ENCODE assay signal across 33 cellular contexts in the genomic region with DNA sequence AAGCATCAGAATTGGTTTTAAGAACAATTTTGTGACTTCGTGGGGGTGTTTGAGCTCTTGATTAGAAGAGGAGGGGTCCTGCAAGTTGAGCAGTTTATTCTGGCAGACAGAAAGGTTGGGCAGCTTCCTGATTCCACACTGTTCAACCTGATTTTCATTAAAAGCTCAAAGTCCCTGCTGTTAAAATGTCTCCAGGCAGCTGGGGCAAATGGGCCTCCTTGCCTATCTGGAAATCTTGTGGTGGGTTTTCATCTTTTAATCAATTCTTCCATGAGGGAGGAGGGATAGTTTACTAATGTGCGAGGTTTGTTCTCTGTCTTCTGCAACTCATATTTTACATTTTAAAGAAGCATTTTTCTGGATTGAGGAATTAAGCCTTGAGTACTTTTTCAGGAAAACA.
"Had no signal": no experiment of that assay in that cellular context is flagged by ENCODE, and none has a peak within 500 bp of the region (broad histone marks: within the 10 kb centered on the region; RNA-seq: fewer than 3 reads in every experiment).

No MANE protein-coding gene starts in this region.

- H3K27ac ChIP-seq: body of pancreas, brain microvascular endothelial cell, breast epithelium, VCaP had no signal

- H3K27me3 Mint-ChIP-seq: activated B cell treated with CpG ODN at 0.5 μM for 24 hours; activated CD4-positive, alpha-beta memory T cell treated with anti-CD3 and anti-CD28 coated beads for 36 hours; activated CD4-positive, alpha-beta T cell treated with anti-CD3 and anti-CD28 coated beads, Interleukin-2, amount 10 ng/mL, durations not matched to agents 24 days and 14 days; activated CD8-positive, alpha-beta T cell treated with anti-CD3 and anti-CD28 coated beads for 36 hours; activated naive CD8-positive, alpha-beta T cell treated with anti-CD3 and anti-CD28 coated beads for 36 hours; activated T-helper 17 cell treated with anti-CD3 and anti-CD28 coated beads, Interleukin-2, amount 50 U/mL, for 72 hours had no signal

- H3K4me1 Mint-ChIP-seq: activated B cell treated with CpG ODN at 0.5 μM for 24 hours; activated CD4-positive, alpha-beta T cell treated with anti-CD3 and anti-CD28 coated beads, Interleukin-2, amount 10 ng/mL, durations not matched to agents 24 days and 14 days; activated naive CD8-positive, alpha-beta T cell treated with anti-CD3 and anti-CD28 coated beads for 36 hours; activated T-helper 17 cell treated with anti-CD3 and anti-CD28 coated beads, Interleukin-2, amount 50 U/mL, for 72 hours had no signal

- H3K9me3 Mint-ChIP-seq: activated CD4-positive, alpha-beta memory T cell treated with anti-CD3 and anti-CD28 coated beads for 36 hours; activated CD4-positive, alpha-beta T cell treated with anti-CD3 and anti-CD28 coated beads, Interleukin-2, amount 10 ng/mL, durations not matched to agents 24 days and 14 days; activated CD8-positive, alpha-beta T cell treated with anti-CD3 and anti-CD28 coated beads for 36 hours; activated naive CD8-positive, alpha-beta T cell treated with anti-CD3 and anti-CD28 coated beads for 36 hours; activated T-cell treated with anti-CD3 and anti-CD28 coated beads, Interleukin-2, amount 50 U/mL, for 72 hours; activated T-helper 17 cell treated with anti-CD3 and anti-CD28 coated beads, Interleukin-2, amount 50 U/mL, for 72 hours; T-helper 2 cell treated with Interferon-gamma antibody and Interleukin-4, amounts not matched to agents 5 μg/mL and 100 μg/mL, for 36 hours had no signal

- DNase-seq: activated B cell treated with CpG ODN at 0.5 μM for 24 hours; activated CD4-positive, alpha-beta memory T cell treated with anti-CD3 and anti-CD28 coated beads for 36 hours; activated CD4-positive, alpha-beta T cell treated with anti-CD3 and anti-CD28 coated beads for 4 hours; activated CD4-positive, alpha-beta T cell treated with anti-CD3 and anti-CD28 coated beads, Interleukin-2, amount 10 ng/mL, durations not matched to agents 24 days and 14 days; activated CD4-positive, alpha-beta T cell treated with anti-CD3 and anti-CD28 coated beads, Interleukin-2, amount 50 U/mL, for 1 hour; activated CD4-positive, alpha-beta T cell treated with anti-CD3 and anti-CD28 coated beads, Interleukin-2, amount 50 U/mL, for 4 hours; activated CD4-positive, CD25-positive, alpha-beta regulatory T cell treated with anti-CD3 and anti-CD28 coated beads, Interleukin-2, amount 50 U/mL, for 72 hours; activated CD8-positive, alpha-beta memory T cell treated with anti-CD3 and anti-CD28 coated beads, Interleukin-2, amount 50 U/mL, for 4 hours; activated CD8-positive, alpha-beta T cell treated with anti-CD3 and anti-CD28 coated beads for 36 hours; activated effector memory CD4-positive, alpha-beta T cell treated with anti-CD3 and anti-CD28 coated beads, Interleukin-2, amount 50 U/mL, for 16 hours; activated gamma-delta T cell treated with Interleukin-2 at 50 U/mL for 16 hours; activated naive CD4-positive, alpha-beta T cell; activated naive CD4-positive, alpha-beta T cell treated with anti-CD3 and anti-CD28 coated beads for 36 hours; activated naive CD4-positive, alpha-beta T cell treated with anti-CD3 and anti-CD28 coated beads, Interleukin-2, amount 50 U/mL, for 16 hours; activated naive CD8-positive, alpha-beta T cell treated with anti-CD3 and anti-CD28 coated beads for 36 hours; activated T-cell treated with anti-CD3 and anti-CD28 coated beads for 4 hours; activated T-cell treated with anti-CD3 and anti-CD28 coated beads, Interleukin-2, amount 50 U/mL, for 1 hour; activated T-cell treated with anti-CD3 and anti-CD28 coated beads, Interleukin-2, amount 50 U/mL, for 4 hours; activated T-cell treated with anti-CD3 and anti-CD28 coated beads, Interleukin-2, amount 50 U/mL, for 72 hours; adrenal gland; amniotic stem cell; aorta; body of pancreas; brain microvascular endothelial cell; central memory CD4-positive, alpha-beta T cell; T-helper 2 cell; T-helper 9 cell had no signal

- H3K4me1 ChIP-seq: body of pancreas, breast epithelium had no signal

- H3K36me3 ChIP-seq: adrenal gland, brain microvascular endothelial cell, breast epithelium had no signal

- H3K4me3 Mint-ChIP-seq: activated B cell treated with CpG ODN at 0.5 μM for 24 hours; activated CD4-positive, alpha-beta memory T cell treated with anti-CD3 and anti-CD28 coated beads for 36 hours; activated CD4-positive, alpha-beta T cell treated with anti-CD3 and anti-CD28 coated beads, Interleukin-2, amount 10 ng/mL, durations not matched to agents 24 days and 14 days; activated CD8-positive, alpha-beta T cell treated with anti-CD3 and anti-CD28 coated beads for 36 hours; activated naive CD4-positive, alpha-beta T cell treated with anti-CD3 and anti-CD28 coated beads for 36 hours; activated naive CD8-positive, alpha-beta T cell treated with anti-CD3 and anti-CD28 coated beads for 36 hours; activated T-cell treated with anti-CD3 and anti-CD28 coated beads, Interleukin-2, amount 50 U/mL, for 4 hours; activated T-cell treated with anti-CD3 and anti-CD28 coated beads, Interleukin-2, amount 50 U/mL, for 72 hours; activated T-helper 1 cell treated with anti-CD3 and anti-CD28 coated beads, Interleukin-12 subunit alpha, Interleukin-12 subunit beta, Interleukin-2, Interleukin-4 antibody, amounts not matched to agents 30 ng/mL and 10 ng/mL and 1 ng/mL, durations not matched to agents 14 hours and 24 hours and 36 hours; activated T-helper 17 cell treated with anti-CD3 and anti-CD28 coated beads, Interleukin-2, amount 50 U/mL, for 72 hours; T-helper 2 cell treated with Interferon-gamma antibody and Interleukin-4, amounts not matched to agents 5 μg/mL and 100 μg/mL, for 36 hours had no signal

- H3K36me3 Mint-ChIP-seq: activated CD4-positive, alpha-beta memory T cell treated with anti-CD3 and anti-CD28 coated beads for 36 hours; activated naive CD4-positive, alpha-beta T cell treated with anti-CD3 and anti-CD28 coated beads, Interleukin-2, amount 50 U/mL, for 72 hours; activated naive CD8-positive, alpha-beta T cell treated with anti-CD3 and anti-CD28 coated beads for 36 hours had no signal

- H3K27ac Mint-ChIP-seq: activated B cell treated with CpG ODN at 0.5 μM for 24 hours; activated CD4-positive, alpha-beta memory T cell treated with anti-CD3 and anti-CD28 coated beads for 36 hours; activated CD4-positive, alpha-beta T cell treated with anti-CD3 and anti-CD28 coated beads, Interleukin-2, amount 10 ng/mL, durations not matched to agents 24 days and 14 days; activated CD8-positive, alpha-beta T cell treated with anti-CD3 and anti-CD28 coated beads for 36 hours; activated naive CD4-positive, alpha-beta T cell treated with anti-CD3 and anti-CD28 coated beads for 36 hours; activated naive CD4-positive, alpha-beta T cell treated with anti-CD3 and anti-CD28 coated beads, Interleukin-2, amount 50 U/mL, for 72 hours; activated naive CD8-positive, alpha-beta T cell treated with anti-CD3 and anti-CD28 coated beads for 36 hours; activated T-cell treated with anti-CD3 and anti-CD28 coated beads, Interleukin-2, amount 50 U/mL, for 72 hours; activated T-helper 1 cell treated with anti-CD3 and anti-CD28 coated beads, Interleukin-12 subunit alpha, Interleukin-12 subunit beta, Interleukin-2, Interleukin-4 antibody, amounts not matched to agents 30 ng/mL and 10 ng/mL and 1 ng/mL, durations not matched to agents 14 hours and 24 hours and 36 hours; activated T-helper 17 cell treated with anti-CD3 and anti-CD28 coated beads, Interleukin-2, amount 50 U/mL, for 72 hours; T-helper 2 cell treated with Interferon-gamma antibody and Interleukin-4, amounts not matched to agents 5 μg/mL and 100 μg/mL, for 36 hours had no signal

- H3K27me3 ChIP-seq: adrenal gland, body of pancreas, brain microvascular endothelial cell, breast epithelium had no signal

- H3K4me3 ChIP-seq: adrenal gland, body of pancreas, breast epithelium had no signal

- H3K9me3 ChIP-seq: adrenal gland, body of pancreas, breast epithelium had no signal
